18 cellular contexts compared by ENCODE assay signal in the genomic region with DNA sequence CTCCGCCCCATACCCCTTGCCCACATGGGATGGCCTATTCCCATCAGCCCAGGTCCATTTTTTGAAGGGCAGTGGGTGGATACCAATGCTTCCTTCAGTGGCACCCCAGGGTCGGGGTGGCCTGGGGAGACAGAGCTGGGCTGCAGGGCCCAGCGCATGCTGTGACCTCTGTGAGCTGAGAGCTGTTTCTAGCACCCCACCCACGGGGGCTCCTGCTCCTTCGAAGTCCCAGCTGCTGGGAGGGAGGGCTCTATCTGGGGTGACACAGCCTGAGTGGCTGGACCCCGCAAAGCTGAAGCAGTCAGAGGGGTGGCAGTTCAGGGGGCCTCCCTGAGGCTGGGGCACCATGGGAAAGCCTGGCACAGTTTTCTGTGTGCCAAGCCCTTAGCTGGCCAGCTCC. TPM values are rescaled to one million over a fixed set of nuclear protein-coding genes. Genes with fewer than 3 reads are reported as not detected.
A peak's percentile ranks its signal among the peaks of the same experiment; 100 is the strongest.
DNase-seq lines count a peak whose midpoint lies in the region; ATAC-seq, FAIRE-seq and TF ChIP-seq lines count a peak whose summit lies in the region.
"Had no signal": no experiment of that assay in that cellular context is flagged by ENCODE, and none has a peak within 500 bp of the region (broad histone marks: within the 10 kb centered on the region; RNA-seq: fewer than 3 reads in every experiment).

No MANE protein-coding gene starts in this region.

- intact Hi-C loops in HepG2 (cut with micrococcal nuclease; ENCODE audit: unreplicated experiment) = no loop called here
- intact Hi-C loops in right lobe of liver (cut with DNase I) = no loop called here
- intact Hi-C loops in Panc1 (cut with micrococcal nuclease; ENCODE audit: unreplicated experiment) = no loop called here

- POLR2A ChIA-PET in HepG2 (lab: Yijun Ruan, JAX) (interaction anchor here (0.6 kb wide), 1 partner anchor 53 kb away, joined by 3 read pairs; no protein-coding TSS in a partner anchor), Panc1 (lab: Charles Lee) (no interaction called here)

- TF ChIP-seq RAD21 in HepG2 (CRISPR knock-in tag; IDR thresholded peaks at IDR 0.05) = no peak

- H3K79me2 ChIP-seq in HepG2 (ENCODE audit: insufficient read depth, low read length) = peaks cover 13% of the 10 kb centered on the region

- H3K36me3 ChIP-seq in HepG2 (replicated peaks in 1 of 2; ENCODE audit: control insufficient read depth in 1 of 2, insufficient read depth in 2 of 2, low read length in 2 of 2) = peaks cover 6 to 32% of the 10 kb centered on the region in 2 experiments; a peak in 3 of 5 replicates
- peaks cover 0 to 17% (median 7%) of the 10 kb centered on the region in 4 donors for H3K36me3 ChIP-seq in right lobe of liver
- H3K36me3 ChIP-seq in Panc1 (ENCODE audit: control insufficient read depth, insufficient read depth, low read length) = no peaks in the 10 kb centered on the region; the same call in 1 of the 2 replicates
- peaks cover 0 to 25% (median 0%) of the 10 kb centered on the region in 3 donors for H3K36me3 ChIP-seq in Peyer's patch

- peaks cover 19% of the 10 kb centered on the region for H3K36me3 Mint-ChIP-seq in nephron progenitor cell (ENCODE audit: low read depth)

- 100% methylated on average over 1 of the region's 6 CpGs for WGBS in HepG2 (ENCODE audit: low lambda C conversion rate)
- WGBS in right lobe of liver (ENCODE audit: insufficient coverage, low coverage, low lambda C conversion rate, missing lambda C conversion rate) = no CpG with 5 or more reads among the region's 6 CpGs

- CTCF ChIA-PET in HepG2 (lab: Yijun Ruan, JAX; ENCODE audit: low intra/inter-chr PET ratio, low total read pairs) (no interaction called here), Panc1 (lab: Charles Lee) (interaction anchor here (0.5 to 2.5 kb wide), 6 partner anchors 25 to 64 kb away, joined by 3 to 12 read pairs (median 6); a partner anchor contains a TSS)

- TF ChIP-seq POLR2A in HepG2 (IDR thresholded peaks at IDR 0.05; ENCODE audit: insufficient read depth in 1 of 2, low read depth in 2 of 2, low read length in 2 of 2) (no peak), right lobe of liver (IDR thresholded peaks at IDR 0.05) (no peak), Peyer's patch (IDR thresholded peaks at IDR 0.05) (no peak)

- TF ChIP-seq EP300 in HepG2 (IDR thresholded peaks at IDR 0.05; ENCODE audit: low read depth in 2 of 2, low read length in 2 of 2) (no peak), HepG2 (CRISPR knock-in tag; IDR thresholded peaks at IDR 0.05; ENCODE audit: borderline replicate concordance) (no peak)

- H3K27me3 ChIP-seq in HepG2 (ENCODE audit: control insufficient read depth in 1 of 2, insufficient read depth in 2 of 2, low read length in 2 of 2) (no peaks in the 10 kb centered on the region), right lobe of liver (no peaks in the 10 kb centered on the region), Panc1 (ENCODE audit: control insufficient read depth, insufficient read depth, low read length) (no peaks in the 10 kb centered on the region), Peyer's patch (no peaks in the 10 kb centered on the region)
- H3K27me3 ChIP-seq: BE2C had no signal

- H4K20me1 ChIP-seq in HepG2 (ENCODE audit: insufficient read depth, low read length) = peaks cover 3% of the 10 kb centered on the region; the same call in 1 of the 2 replicates

- H3K4me3 Mint-ChIP-seq in nephron progenitor cell = no peak overlapping the region
- H3K4me3 Mint-ChIP-seq: CD8-positive, alpha-beta memory T cell; H9; HFFc6 had no signal

- H3K9me3 Mint-ChIP-seq in nephron progenitor cell = peaks cover 10% of the 10 kb centered on the region
- H3K9me3 Mint-ChIP-seq: CD8-positive, alpha-beta memory T cell; HFFc6 had no signal

- DNase-seq in HepG2 (ENCODE audit: low spot score) (no peak), right lobe of liver (no peak), Panc1 (ENCODE audit: low read depth, low spot score) (no peak), nephron progenitor cell (no peak), NCI-H1105 treated with DMSO at 0.1 percent for 48 hours (lab: John Stamatoyannopoulos, UW) (no peak), NCI-H146 (lab: John Stamatoyannopoulos, UW) (no peak), Peyer's patch (no peak)
- DNase-seq: Caco-2; CD8-positive, alpha-beta memory T cell; DND-41; GDM1; GOT3; H9; HFFc6 had no signal

- no peak overlapping the region for H2AFZ ChIP-seq in HepG2 (ENCODE audit: low read length)

- TF ChIP-seq CTCF in HepG2 (CRISPR knock-in tag; IDR thresholded peaks at IDR 0.05) (no peak), right lobe of liver (IDR thresholded peaks at IDR 0.05) (no peak), Panc1 (IDR thresholded peaks at IDR 0.05) (no peak), nephron progenitor cell (IDR thresholded peaks at IDR 0.05) (no peak), Peyer's patch (IDR thresholded peaks at IDR 0.05) (no peak)

- H3K27me3 Mint-ChIP-seq in nephron progenitor cell (ENCODE audit: low read depth, poor library complexity) = no peaks in the 10 kb centered on the region
- H3K27me3 Mint-ChIP-seq: CD8-positive, alpha-beta memory T cell had no signal

- H3K4me3 ChIP-seq in HepG2 (replicated peaks in 1 of 3; ENCODE audit: insufficient read depth in 1 of 3, low read depth in 2 of 3, low read length in 3 of 3) (no peak overlapping the region), right lobe of liver (no peak overlapping the region), Panc1 (ENCODE audit: low read depth in 2 of 2, low read length in 2 of 2) (no peak overlapping the region), Peyer's patch (no peak overlapping the region)

- H3K9me3 ChIP-seq in HepG2 (ENCODE audit: low read length) = no peaks in the 10 kb centered on the region
- no peaks in the 10 kb centered on the region for H3K9me3 ChIP-seq in right lobe of liver
- H3K9me3 ChIP-seq in Panc1 (ENCODE audit: control insufficient read depth, insufficient read depth, low read depth, low read length) = no peaks in the 10 kb centered on the region
- no peaks in the 10 kb centered on the region for H3K9me3 ChIP-seq in Peyer's patch
- H3K9me3 ChIP-seq: BE2C, Caco-2 had no signal

- in situ Hi-C loops in HepG2 (cut with HindIII; ENCODE audit: extremely low pct_ligation_motif_present, low pct_unique_long_range_greater_than_20kb) (no loop called here), Panc1 (cut with HindIII; ENCODE audit: low pct_unique_long_range_greater_than_20kb, low sequenced_read_pairs) (no loop called here)

- no peak overlapping the region for H3K27ac ChIP-seq in HepG2 (ENCODE audit: extremely low read length, insufficient read depth, low read length)
- H3K27ac ChIP-seq in right lobe of liver = no peak overlapping the region
- H3K27ac ChIP-seq in Panc1 (ENCODE audit: low read length) = 0 out of 2 replicates have a peak overlapping the region, but pooled peaks have one; percentile 80
- H3K27ac ChIP-seq in Peyer's patch = no peak overlapping the region

- H3K4me2 ChIP-seq in HepG2 (ENCODE audit: low read depth, low read length) = no peak overlapping the region

- H3K4me1 ChIP-seq in HepG2 (ENCODE audit: insufficient read depth, low read length) = peaks cover 10% of the 10 kb centered on the region
- H3K4me1 ChIP-seq in right lobe of liver = peaks cover 0 to 7% (median 3%) of the 10 kb centered on the region in 4 donors
- peaks cover 64% of the 10 kb centered on the region for H3K4me1 ChIP-seq in Panc1 (ENCODE audit: control insufficient read depth, insufficient read depth, low read length)
- no peaks in the 10 kb centered on the region for H3K4me1 ChIP-seq in Peyer's patch
- H3K4me1 ChIP-seq: Caco-2 had no signal

- BruUV-seq in HepG2 (replicated peaks; lab: Mats Ljungman, UMichigan) (no TSS peak), Panc1 (replicated peaks; lab: Mats Ljungman, UMichigan) (no TSS peak)

- no peak for FAIRE-seq in HepG2 (lab: Jason Lieb, UNC)
- FAIRE-seq: A204.1, GM12892, GM19239 had no signal

- H3K4me1 Mint-ChIP-seq in nephron progenitor cell = peaks cover 6% of the 10 kb centered on the region
- H3K4me1 Mint-ChIP-seq: H9 had no signal

- ATAC-seq in HepG2 (no peak), right lobe of liver (no peak), Panc1 (no peak)

- H3K27ac Mint-ChIP-seq in nephron progenitor cell = peak overlapping the region; percentile 72
- H3K27ac Mint-ChIP-seq: CD8-positive, alpha-beta memory T cell; HFFc6 had no signal

- no peak overlapping the region for H3K9ac ChIP-seq in HepG2 (ENCODE audit: insufficient read depth, low read depth, low read length)

RNA-seq across cellular contexts. Expression of a gene that starts 10.7 kb away (rescaled TPM):
- 39.5 and 51.8 TPM in 2 replicates for total RNA-seq in HepG2 (2016; rRNA removed; fragmentation: Illumina TruSeq; extraction: Trizol)
- total RNA-seq in HepG2 (2016; cell fraction: cytosol; rRNA removed; fragmentation: Illumina TruSeq; extraction: Trizol; ENCODE audit: low read depth) = 62.7 and 78.9 TPM in 2 replicates
- 44.0 and 55.1 TPM in 2 replicates for total RNA-seq in HepG2 (2016; cell fraction: insoluble cytoplasmic fraction; rRNA removed; fragmentation: Illumina TruSeq; extraction: Trizol)
- 48.0 and 59.1 TPM in 2 replicates for total RNA-seq in HepG2 (2016; cell fraction: membrane; rRNA removed; fragmentation: Illumina TruSeq; extraction: Trizol)
- 21.8 and 30.9 TPM in 2 replicates for total RNA-seq in HepG2 (2016; cell fraction: nucleus; rRNA removed; fragmentation: Illumina TruSeq; extraction: Trizol)
- 51.5 and 64.5 TPM in 2 replicates for polyA plus RNA-seq in HepG2 (2011; rRNA removed)
- polyA plus RNA-seq in HepG2 (2011; cell fraction: cytosol; rRNA removed) = 79.1 and 106 TPM in 2 replicates
- 59.7 and 63.8 TPM in 2 replicates for polyA plus RNA-seq in HepG2 (2011; cell fraction: nucleus; rRNA removed)
- polyA plus RNA-seq in HepG2 (2012) = 28.9 and 43.2 TPM in 2 replicates
- 51.5 and 69.1 TPM in 2 replicates for polyA plus RNA-seq in HepG2 (2016; cell fraction: cytosol; fragmentation: Illumina TruSeq; extraction: Trizol; ENCODE audit: low read depth)
- 31.2 and 31.7 TPM in 2 replicates for polyA plus RNA-seq in HepG2 (2016; cell fraction: insoluble cytoplasmic fraction; fragmentation: Illumina TruSeq; extraction: Trizol; ENCODE audit: low read depth)
- 35.5 and 47.0 TPM in 2 replicates for polyA plus RNA-seq in HepG2 (2016; cell fraction: membrane; fragmentation: Illumina TruSeq; extraction: Trizol; ENCODE audit: low read depth)
- 70.3 and 85.7 TPM in 2 replicates for polyA plus RNA-seq in HepG2 (2016; cell fraction: nucleus; fragmentation: Illumina TruSeq; extraction: Trizol; ENCODE audit: insufficient read depth, low read depth)
- 22.9 and 24.5 TPM in 2 replicates for polyA minus RNA-seq in HepG2 (2011; rRNA and poly(A)+ RNA removed; ENCODE audit: low replicate concordance)
- polyA minus RNA-seq in HepG2 (2011; cell fraction: cytosol; rRNA and poly(A)+ RNA removed) = 13.2 and 17.4 TPM in 2 replicates
- 12.3 and 12.9 TPM in 2 replicates for polyA minus RNA-seq in HepG2 (2011; cell fraction: nucleus; rRNA and poly(A)+ RNA removed)
- 10 to 100 TPM; 27.9 to 45.9 (median 32.8) TPM for total RNA-seq in right lobe of liver
- total RNA-seq in Panc1 (2021; ENCODE audit: unreplicated experiment) = 104 TPM
- 105 TPM for polyA plus RNA-seq in Panc1 (2012; ENCODE audit: insufficient read length)
- total RNA-seq in Peyer's patch = 10 to 100 TPM; 18.2 to 61.4 (median 49.3) TPM

RNA-seq across cellular contexts. Expression of a gene that starts 24.6 kb away (rescaled TPM):
- 0.24 and 0.29 TPM in 2 replicates for total RNA-seq in HepG2 (2016; rRNA removed; fragmentation: Illumina TruSeq; extraction: Trizol)
- 1.0 and 1.1 TPM in 2 replicates for total RNA-seq in HepG2 (2016; cell fraction: cytosol; rRNA removed; fragmentation: Illumina TruSeq; extraction: Trizol; ENCODE audit: low read depth)
- total RNA-seq in HepG2 (2016; cell fraction: insoluble cytoplasmic fraction; rRNA removed; fragmentation: Illumina TruSeq; extraction: Trizol) = 0.18 and 0.30 TPM in 2 replicates
- 0.59 and 0.65 TPM in 2 replicates for total RNA-seq in HepG2 (2016; cell fraction: membrane; rRNA removed; fragmentation: Illumina TruSeq; extraction: Trizol)
- 0.34 and 0.63 TPM in 2 replicates for total RNA-seq in HepG2 (2016; cell fraction: nucleus; rRNA removed; fragmentation: Illumina TruSeq; extraction: Trizol)
- polyA plus RNA-seq in HepG2 (2011; rRNA removed) = 0.28 and 0.39 TPM in 2 replicates
- polyA plus RNA-seq in HepG2 (2011; cell fraction: cytosol; rRNA removed) = 0.17 and 0.18 TPM in 2 replicates
- polyA plus RNA-seq in HepG2 (2011; cell fraction: nucleus; rRNA removed) = 1.1 and 1.3 TPM in 2 replicates
- polyA plus RNA-seq in HepG2 (2012) = 0.91 and 2.0 TPM in 2 replicates
- 0.27 and 0.43 TPM in 2 replicates for polyA plus RNA-seq in HepG2 (2016; cell fraction: cytosol; fragmentation: Illumina TruSeq; extraction: Trizol; ENCODE audit: low read depth)
- 0.70 and 0.86 TPM in 2 replicates for polyA plus RNA-seq in HepG2 (2016; cell fraction: insoluble cytoplasmic fraction; fragmentation: Illumina TruSeq; extraction: Trizol; ENCODE audit: low read depth)
- 1.3 and 1.4 TPM in 2 replicates for polyA plus RNA-seq in HepG2 (2016; cell fraction: membrane; fragmentation: Illumina TruSeq; extraction: Trizol; ENCODE audit: low read depth)
- 1.6 and 1.8 TPM in 2 replicates for polyA plus RNA-seq in HepG2 (2016; cell fraction: nucleus; fragmentation: Illumina TruSeq; extraction: Trizol; ENCODE audit: insufficient read depth, low read depth)
- polyA minus RNA-seq in HepG2 (2011; rRNA and poly(A)+ RNA removed; ENCODE audit: low replicate concordance) = 0.44 and 3.2 TPM in 2 replicates
- 0.18 and 0.99 TPM in 2 replicates for polyA minus RNA-seq in HepG2 (2011; cell fraction: cytosol; rRNA and poly(A)+ RNA removed)
- polyA minus RNA-seq in HepG2 (2011; cell fraction: nucleus; rRNA and poly(A)+ RNA removed) = 0.25 and 0.52 TPM in 2 replicates
- 1 to 10 TPM in 5 of 6 experiments, under 1 TPM in 1; 0.79 to 2.6 (median 1.4) TPM for total RNA-seq in right lobe of liver
- 87.3 TPM for total RNA-seq in Panc1 (2021; ENCODE audit: unreplicated experiment)
- polyA plus RNA-seq in Panc1 (2012; ENCODE audit: insufficient read length) = 78.7 TPM
- total RNA-seq in Peyer's patch = 1 to 10 TPM in 3 of 4 donors, under 1 TPM in 1; 0.35 to 3.3 (median 1.7) TPM
- polyA plus RNA-seq: CD8-positive, alpha-beta memory T cell had no signal

RNA-seq across cellular contexts. Expression of a gene that starts 31.2 kb away (rescaled TPM):
- total RNA-seq in HepG2 (2016; rRNA removed; fragmentation: Illumina TruSeq; extraction: Trizol) = 6.9 and 18.2 TPM in 2 replicates
- total RNA-seq in HepG2 (2016; cell fraction: cytosol; rRNA removed; fragmentation: Illumina TruSeq; extraction: Trizol; ENCODE audit: low read depth) = 2.8 and 3.3 TPM in 2 replicates
- total RNA-seq in HepG2 (2016; cell fraction: insoluble cytoplasmic fraction; rRNA removed; fragmentation: Illumina TruSeq; extraction: Trizol) = 5.9 and 17.8 TPM in 2 replicates
- total RNA-seq in HepG2 (2016; cell fraction: membrane; rRNA removed; fragmentation: Illumina TruSeq; extraction: Trizol) = 5.8 and 6.6 TPM in 2 replicates
- 22.5 and 25.6 TPM in 2 replicates for total RNA-seq in HepG2 (2016; cell fraction: nucleus; rRNA removed; fragmentation: Illumina TruSeq; extraction: Trizol)
- 8.4 and 15.5 TPM in 2 replicates for polyA plus RNA-seq in HepG2 (2011; rRNA removed)
- 9.0 and 15.7 TPM in 2 replicates for polyA plus RNA-seq in HepG2 (2011; cell fraction: cytosol; rRNA removed)
- polyA plus RNA-seq in HepG2 (2011; cell fraction: nucleus; rRNA removed) = 47.1 and 58.1 TPM in 2 replicates
- 9.8 and 16.9 TPM in 2 replicates for polyA plus RNA-seq in HepG2 (2012)
- polyA plus RNA-seq in HepG2 (2016; cell fraction: cytosol; fragmentation: Illumina TruSeq; extraction: Trizol; ENCODE audit: low read depth) = 2.3 and 2.6 TPM in 2 replicates
- 7.7 and 10.2 TPM in 2 replicates for polyA plus RNA-seq in HepG2 (2016; cell fraction: insoluble cytoplasmic fraction; fragmentation: Illumina TruSeq; extraction: Trizol; ENCODE audit: low read depth)
- polyA plus RNA-seq in HepG2 (2016; cell fraction: membrane; fragmentation: Illumina TruSeq; extraction: Trizol; ENCODE audit: low read depth) = 3.1 and 4.1 TPM in 2 replicates
- polyA plus RNA-seq in HepG2 (2016; cell fraction: nucleus; fragmentation: Illumina TruSeq; extraction: Trizol; ENCODE audit: insufficient read depth, low read depth) = 40.8 and 43.4 TPM in 2 replicates
- 1.2 and 47.2 TPM in 2 replicates for polyA minus RNA-seq in HepG2 (2011; rRNA and poly(A)+ RNA removed; ENCODE audit: low replicate concordance)
- polyA minus RNA-seq in HepG2 (2011; cell fraction: cytosol; rRNA and poly(A)+ RNA removed) = 18.8 and 21.5 TPM in 2 replicates
- 32.1 and 35.9 TPM in 2 replicates for polyA minus RNA-seq in HepG2 (2011; cell fraction: nucleus; rRNA and poly(A)+ RNA removed)
- total RNA-seq in right lobe of liver = 10 to 100 TPM; 13.5 to 22.9 (median 16.8) TPM
- 33.5 TPM for total RNA-seq in Panc1 (2021; ENCODE audit: unreplicated experiment)
- polyA plus RNA-seq in Panc1 (2012; ENCODE audit: insufficient read length) = 34.7 TPM
- 10 to 100 TPM in 2 of 4 donors, 1 to 10 TPM in 2; 2.1 to 18.2 (median 8.4) TPM for total RNA-seq in Peyer's patch
- polyA plus RNA-seq: CD8-positive, alpha-beta memory T cell had no signal

Comparison
In these comparisons a context has a peak if more than half of its experiments do, and no peak if none do; other contexts are left out.
1. RNA of a gene that starts 24.6 kb away (total RNA-seq): 87.3 TPM in Panc1 (single experiment); 0.35 to 3.3 TPM in Peyer's patch, 0.79 to 2.6 TPM in right lobe of liver and 0.18 to 1.1 TPM in HepG2; every median in the first group is over 10 times any median in the second.